In genomic region chr16:24729967-24730815, GRCh38 we compare ENCODE assay signal across 8 cellular contexts. TPM values are rescaled to one million over a fixed set of nuclear protein-coding genes. Genes with fewer than 3 reads are reported as not detected.
A peak's percentile ranks its signal among the peaks of the same experiment; 100 is the strongest.
DNase-seq lines count a peak whose midpoint lies in the region; ATAC-seq and TF ChIP-seq lines count a peak whose summit lies in the region.

No MANE protein-coding gene starts in this region.

- no peaks in the 10 kb centered on the region for H3F3A ChIP-seq in smooth muscle cell (ENCODE audit: low read depth)

- H2AFZ ChIP-seq in DND-41 (ENCODE audit: low read depth, low read length) = peak overlapping the region; percentile 97
- peak overlapping the region; percentile 32 for H2AFZ ChIP-seq in smooth muscle cell (ENCODE audit: low read depth)

- peaks cover 37% of the 10 kb centered on the region for H3K4me1 ChIP-seq in DND-41 (ENCODE audit: insufficient read depth, low read length)
- peaks cover 12% of the 10 kb centered on the region for H3K4me1 ChIP-seq in HAP-1
- H3K4me1 ChIP-seq in RWPE2 (ENCODE audit: insufficient read depth, poor library complexity, severe bottlenecking) = peaks cover 13% of the 10 kb centered on the region
- peaks cover 18% of the 10 kb centered on the region; the same call in 1 of the 2 replicates for H3K4me1 ChIP-seq in iPS-20b (ENCODE audit: insufficient read depth, low read length)
- peaks cover 16% of the 10 kb centered on the region for H3K4me1 ChIP-seq in smooth muscle cell (ENCODE audit: low read depth)

- peaks cover 28% of the 10 kb centered on the region for H4K20me1 ChIP-seq in DND-41 (ENCODE audit: insufficient read depth, low read length)
- peaks cover 50% of the 10 kb centered on the region for H4K20me1 ChIP-seq in smooth muscle cell (ENCODE audit: low read depth)

- H3K9me3 ChIP-seq in DND-41 (ENCODE audit: insufficient read depth, low read length, severe bottlenecking) = no peaks in the 10 kb centered on the region
- H3K9me3 ChIP-seq in HAP-1 = no peaks in the 10 kb centered on the region
- no peaks in the 10 kb centered on the region for H3K9me3 ChIP-seq in RWPE2 (ENCODE audit: severe bottlenecking)
- no peaks in the 10 kb centered on the region for H3K9me3 ChIP-seq in iPS-20b (ENCODE audit: insufficient read depth, low read depth, low read length)
- no peaks in the 10 kb centered on the region for H3K9me3 ChIP-seq in smooth muscle cell (replicated peaks; ENCODE audit: low read depth)

- peaks cover 8% of the 10 kb centered on the region for H3K27me3 ChIP-seq in DND-41 (ENCODE audit: insufficient read depth, low read length, poor library complexity)
- H3K27me3 ChIP-seq in HAP-1 (ENCODE audit: low read depth) = no peaks in the 10 kb centered on the region
- H3K27me3 ChIP-seq in RWPE2 (ENCODE audit: insufficient read depth, poor library complexity, severe bottlenecking) = no peaks in the 10 kb centered on the region
- no peaks in the 10 kb centered on the region for H3K27me3 ChIP-seq in iPS-20b (ENCODE audit: insufficient read depth, low read length)
- no peaks in the 10 kb centered on the region for H3K27me3 ChIP-seq in smooth muscle cell (ENCODE audit: low read depth)

- H3K4me2 ChIP-seq in DND-41 (ENCODE audit: insufficient read depth, low read length) (peak overlapping the region; percentile 71), smooth muscle cell (peak overlapping the region; percentile 87)

- H3K36me3 ChIP-seq in DND-41 (ENCODE audit: insufficient read depth, low read length) (peaks cover 22% of the 10 kb centered on the region), HAP-1 (replicated peaks) (peaks cover 37% of the 10 kb centered on the region), RWPE2 (ENCODE audit: low read depth) (peaks cover 39% of the 10 kb centered on the region), iPS-20b (ENCODE audit: insufficient read depth, low read depth, low read length) (peaks cover 38% of the 10 kb centered on the region), smooth muscle cell (ENCODE audit: low read depth) (no peaks in the 10 kb centered on the region)

- H3K79me2 ChIP-seq in DND-41 (ENCODE audit: insufficient read depth, low read length) = peaks cover 65% of the 10 kb centered on the region
- peaks cover 53% of the 10 kb centered on the region for H3K79me2 ChIP-seq in smooth muscle cell (ENCODE audit: low read depth)

- under 1% methylated on average over 30 of the region's 59 CpGs for WGBS in smooth muscle cell (ENCODE audit: low lambda C conversion rate)

- TF ChIP-seq CTCF in DND-41 (IDR thresholded peaks at IDR 0.05; ENCODE audit: borderline replicate concordance, extremely low read depth, low read length, poor library complexity, severe bottlenecking) = no peak
- no peak for TF ChIP-seq CTCF in RWPE2 (IDR thresholded peaks at IDR 0.05; ENCODE audit: poor library complexity, severe bottlenecking)
- no peak for TF ChIP-seq CTCF in smooth muscle cell (IDR thresholded peaks at IDR 0.05; ENCODE audit: borderline replicate concordance, insufficient read depth, poor library complexity, severe bottlenecking)

- ATAC-seq in DND-41 (ENCODE audit: insufficient read depth, low read depth) (peak; percentile 33; the same call in 1 of the 3 replicates), RWPE2 (ENCODE audit: low read depth) (no peak), GM21367 (IDR thresholded peaks at IDR 0.05; ENCODE audit: unreplicated experiment) (no peak)

- in situ Hi-C loops in HAP-1 (cut with MboI; ENCODE audit: low sequenced_read_pairs) = no loop called here

- H3K9ac ChIP-seq in DND-41 (ENCODE audit: low read depth, low read length) (peak overlapping the region; percentile 82), iPS-20b (ENCODE audit: low read depth, low read length) (peak overlapping the region; percentile 97), smooth muscle cell (ENCODE audit: low read depth) (peak overlapping the region; percentile 87)

- H3K4me3 ChIP-seq in DND-41 (ENCODE audit: low read depth in 1 of 2, low read length in 2 of 2) = peak overlapping the region; percentile 95 to 97; a peak in 3 of 4 replicates
- peak overlapping the region; percentile 93 for H3K4me3 ChIP-seq in HAP-1
- peak overlapping the region; percentile 81 for H3K4me3 ChIP-seq in RWPE2 (ENCODE audit: severe bottlenecking)
- peak overlapping the region; percentile 100 for H3K4me3 ChIP-seq in iPS-20b (ENCODE audit: low read length)
- H3K4me3 ChIP-seq in smooth muscle cell = peak overlapping the region; percentile 88

- DNase-seq in DND-41 (peak; percentile 39), HAP-1 (ENCODE audit: low spot score in 2 of 2) (peak; percentile 19 to 57), RWPE2 (ENCODE audit: low spot score) (no peak), astrocyte of the hippocampus (ENCODE audit: low read depth, low spot score) (peak; percentile 48), smooth muscle cell (lab: John Stamatoyannopoulos, UW; ENCODE audit: unreplicated experiment) (no peak), NCI-H187 (lab: John Stamatoyannopoulos, UW) (no peak)

- H3K27ac ChIP-seq in DND-41 (ENCODE audit: low read length) (peak overlapping the region; percentile 86), RWPE2 (ENCODE audit: poor library complexity, severe bottlenecking) (peak overlapping the region; percentile 91), iPS-20b (ENCODE audit: low read length) (peak overlapping the region; percentile 99), smooth muscle cell (ENCODE audit: low read depth) (peak overlapping the region; percentile 88)

RNA-seq across cellular contexts. Expression of gene TNRC6A, which starts 0.7 kb away (rescaled TPM):
- total RNA-seq in smooth muscle cell = 30.3 and 35.7 TPM in 2 replicates
- polyA plus RNA-seq in smooth muscle cell = 14.6 and 26.0 TPM in 2 replicates

Comparison
In these comparisons a context has a peak if more than half of its experiments do, and no peak if none do; other contexts are left out.
1. DNase-seq: peak in DND-41 (single experiment), HAP-1 (2 of 2) and astrocyte of the hippocampus (single experiment); none in RWPE2 (single experiment), smooth muscle cell (single experiment) and NCI-H187 (0 of 2).
2. Peak in every context shown above with its lines, with median percentiles within 50 percentile points of each other: H3K27ac ChIP-seq, H3K4me3 ChIP-seq and H3K9ac ChIP-seq.